8 cellular contexts compared by ENCODE assay signal in genomic region chr5:14675865-14676300, GRCh38. TPM values are rescaled to one million over a fixed set of nuclear protein-coding genes. Genes with fewer than 3 reads are reported as not detected.
DNase-seq lines count a peak whose midpoint lies in the region; ATAC-seq and TF ChIP-seq lines count a peak whose summit lies in the region.

No MANE protein-coding gene starts in this region.

- H3K9me3 Mint-ChIP-seq in activated CD4-positive, alpha-beta T cell treated with anti-CD3 and anti-CD28 coated beads, Interleukin-2, amount 10 ng/mL, durations not matched to agents 7 days and 5 days, result no peaks in the 10 kb centered on the region
- no peaks in the 10 kb centered on the region for H3K9me3 Mint-ChIP-seq in natural killer cell

- peak overlapping the region; percentile 32 for H2AFZ ChIP-seq in SU-DHL-6 (ENCODE audit: low read depth, low read length, severe bottlenecking)

- H3K36me3 ChIP-seq in SU-DHL-6 (ENCODE audit: low read length), result peaks cover 19% of the 10 kb centered on the region; the same call in 1 of the 2 replicates

- H4K20me1 ChIP-seq in SU-DHL-6 (ENCODE audit: low read depth, low read length), result peaks cover 2% of the 10 kb centered on the region; the same call in 1 of the 2 replicates

- POLR2A ChIA-PET in activated CD4-positive, alpha-beta T cell treated with anti-CD3 and anti-CD28 coated beads, Interleukin-2, amount 10 ng/mL, durations not matched to agents 7 days and 5 days (lab: Charles Lee), result interaction anchor here (0.6 kb wide), 1 partner anchor 10 kb away, joined by 3 read pairs; no protein-coding TSS in a partner anchor

- no peaks in the 10 kb centered on the region for H3K27me3 Mint-ChIP-seq in activated CD4-positive, alpha-beta T cell treated with anti-CD3 and anti-CD28 coated beads, Interleukin-2, amount 10 ng/mL, durations not matched to agents 7 days and 5 days
- H3K27me3 Mint-ChIP-seq in natural killer cell (ENCODE audit: low read depth in 2 of 2), result no peaks in the 10 kb centered on the region

- H3K4me1 Mint-ChIP-seq in activated CD4-positive, alpha-beta T cell treated with anti-CD3 and anti-CD28 coated beads, Interleukin-2, amount 10 ng/mL, durations not matched to agents 7 days and 5 days, result peaks cover 71% of the 10 kb centered on the region
- H3K4me1 Mint-ChIP-seq in natural killer cell, result peaks cover 69 to 79% of the 10 kb centered on the region in 2 donors

- H3K9me2 ChIP-seq in SU-DHL-6 (replicated peaks; ENCODE audit: insufficient read depth, low read length), result no peaks in the 10 kb centered on the region

- CTCF ChIA-PET in activated CD4-positive, alpha-beta T cell treated with anti-CD3 and anti-CD28 coated beads, Interleukin-2, amount 10 ng/mL, durations not matched to agents 7 days and 5 days (lab: Charles Lee), result interaction anchor here (1.0 to 1.7 kb wide), 3 partner anchors 10 to 27 kb away, joined by 4 to 6 read pairs (median 5); no protein-coding TSS in a partner anchor

- peak overlapping the region; percentile 86 for H3K27ac ChIP-seq in SU-DHL-6 (ENCODE audit: low read depth, low read length)

- H3K9ac ChIP-seq in SU-DHL-6 (ENCODE audit: low read length), result peak overlapping the region; percentile 58

- peaks cover 28% of the 10 kb centered on the region for H3F3A ChIP-seq in SU-DHL-6 (ENCODE audit: insufficient read depth)

- H3K27ac Mint-ChIP-seq in activated CD4-positive, alpha-beta T cell treated with anti-CD3 and anti-CD28 coated beads, Interleukin-2, amount 10 ng/mL, durations not matched to agents 7 days and 5 days, result peak overlapping the region; percentile 85
- H3K27ac Mint-ChIP-seq in natural killer cell, result peak overlapping the region; percentile 82 to 88

- H3K4me3 Mint-ChIP-seq in activated CD4-positive, alpha-beta T cell treated with anti-CD3 and anti-CD28 coated beads, Interleukin-2, amount 10 ng/mL, durations not matched to agents 7 days and 5 days, result peak overlapping the region; percentile 37
- peak overlapping the region; percentile 88 for H3K4me3 Mint-ChIP-seq in natural killer cell

- H3K4me2 ChIP-seq in SU-DHL-6 (ENCODE audit: low read depth, low read length, poor library complexity, severe bottlenecking), result peak overlapping the region; percentile 91

- peaks cover 58% of the 10 kb centered on the region for H3K36me3 Mint-ChIP-seq in activated CD4-positive, alpha-beta T cell treated with anti-CD3 and anti-CD28 coated beads, Interleukin-2, amount 10 ng/mL, durations not matched to agents 7 days and 5 days (ENCODE audit: low read depth)
- peaks cover 7% of the 10 kb centered on the region for H3K36me3 Mint-ChIP-seq in natural killer cell

- no peak for DNase-seq in activated CD4-positive, alpha-beta T cell treated with anti-CD3 and anti-CD28 coated beads, Interleukin-2, amount 10 ng/mL, durations not matched to agents 7 days and 5 days
- DNase-seq in activated CD4-positive, alpha-beta T cell treated with anti-CD3 and anti-CD28 coated beads for 1 hour, result no peak
- no peak for DNase-seq in natural killer cell
- no peak for DNase-seq in D341Med (ENCODE audit: low spot score)
- DNase-seq in stimulated activated CD4-positive, alpha-beta T cell treated with anti-CD3 and anti-CD28 coated beads, Interleukin-1b, Interleukin-23, amount 100 ng/mL, for 48 hours, result no peak
- no peak for DNase-seq in COLO829 (ENCODE audit: low spot score)

- ATAC-seq in HG03045 (IDR thresholded peaks at IDR 0.05; ENCODE audit: unreplicated experiment) (peak; percentile 42), natural killer cell (peak; percentile 27 to 66 (median 47))

- no peaks in the 10 kb centered on the region for H3K9me3 ChIP-seq in SU-DHL-6 (ENCODE audit: insufficient read depth, low read length)

- H3K79me2 ChIP-seq in SU-DHL-6 (ENCODE audit: insufficient read depth, low read length), result peaks cover 95% of the 10 kb centered on the region

- intact Hi-C loops in natural killer cell (cut with micrococcal nuclease), result no loop called here

- H3K4me3 ChIP-seq in SU-DHL-6 (ENCODE audit: insufficient read depth, low read length, poor library complexity, severe bottlenecking), result peak overlapping the region; percentile 42

- TF ChIP-seq CTCF in SU-DHL-6 (IDR thresholded peaks at IDR 0.05; ENCODE audit: insufficient read depth, low read length, poor library complexity, severe bottlenecking) (no peak), natural killer cell (IDR thresholded peaks at IDR 0.05) (no peak)

- no peaks in the 10 kb centered on the region for H3K27me3 ChIP-seq in SU-DHL-6 (ENCODE audit: low read length)

RNA-seq across cellular contexts. Expression of gene OTULIN, which starts 11.4 kb away (rescaled TPM):
- 10 to 100 TPM; 62.5 to 63.2 TPM for total RNA-seq in activated CD4-positive, alpha-beta T cell treated with anti-CD3 and anti-CD28 coated beads, Interleukin-2, amount 10 ng/mL, durations not matched to agents 7 days and 5 days
- 100 to 1,000 TPM in 2 of 3 donors, 10 to 100 TPM in 1; 96.5 to 166 (median 102) TPM for total RNA-seq in natural killer cell
